ENCODE assay signal across 8 cellular contexts in the genomic region with DNA sequence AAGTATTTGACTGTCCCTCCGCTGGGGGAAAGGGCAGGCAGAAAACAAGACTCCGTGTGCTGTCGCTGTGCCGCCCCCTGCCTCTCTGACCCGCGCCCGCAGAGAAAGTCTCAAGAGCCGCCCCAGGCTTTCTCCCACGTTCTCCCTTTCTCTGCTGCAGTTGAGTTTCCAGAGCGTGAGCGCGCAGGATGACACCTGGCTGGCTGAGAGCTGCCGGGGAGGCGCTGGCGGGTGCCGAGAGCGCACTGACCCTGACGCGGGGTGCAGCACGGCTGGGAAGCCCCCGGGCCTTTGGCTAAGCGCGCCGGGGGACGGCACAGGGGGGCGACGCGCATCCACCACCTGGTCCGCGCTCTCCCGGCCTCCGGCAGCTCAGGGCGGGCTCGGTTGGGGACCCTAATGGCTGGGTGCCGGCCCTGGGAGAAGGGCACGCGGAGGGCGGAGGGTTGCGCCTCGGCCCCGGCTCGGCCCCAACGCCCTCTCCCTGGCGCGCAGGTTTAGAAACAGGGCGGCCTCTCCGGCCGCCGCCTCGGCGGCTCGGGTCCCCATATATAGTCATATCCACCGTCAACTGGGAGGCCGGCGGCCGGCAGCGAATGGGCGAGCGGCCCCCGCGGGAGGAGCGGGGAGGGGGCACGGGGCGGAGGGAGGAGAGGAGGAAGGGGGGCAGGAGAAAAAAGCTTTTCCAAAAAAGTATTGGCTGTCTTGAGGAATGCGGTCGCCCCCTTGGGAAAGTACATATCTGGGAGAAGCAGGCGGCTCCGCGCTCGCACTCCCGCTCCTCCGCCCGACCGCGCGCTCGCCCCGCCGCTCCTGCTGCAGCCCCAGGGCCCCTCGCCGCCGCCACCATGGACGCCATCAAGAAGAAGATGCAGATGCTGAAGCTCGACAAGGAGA. TPM values are rescaled to one million over a fixed set of nuclear protein-coding genes. Genes with fewer than 3 reads are reported as not detected.
DNase-seq lines count a peak whose midpoint lies in the region.

Gene TPM1 (plus strand): TSS at position 766 of the 897 bp plus-strand sequence. CDS start 83 bp downstream, at position 849.

- no peak within 1 kb of the TSS for H2AFZ ChIP-seq in Karpas-422 (ENCODE audit: low read length)
- peak within 1 kb of the TSS; percentile 93 for H2AFZ ChIP-seq in neuron (ENCODE audit: low read depth, low read length)

- H3K27me3 ChIP-seq in Karpas-422 (ENCODE audit: low read length) (no peaks in the 10 kb centered on the region), neuron (ENCODE audit: insufficient read depth, low read length) (peaks cover 19% of the 10 kb centered on the region)

- H3K4me3 Mint-ChIP-seq in activated naive CD4-positive, alpha-beta T cell treated with anti-CD3 and anti-CD28 coated beads, Interleukin-2, amount 50 U/mL, for 24 hours = peak within 1 kb of the TSS; percentile 83

- H3K27me3 Mint-ChIP-seq in activated naive CD4-positive, alpha-beta T cell treated with anti-CD3 and anti-CD28 coated beads, Interleukin-2, amount 50 U/mL, for 24 hours = peaks cover 48% of the 10 kb centered on the region

- H3K4me1 Mint-ChIP-seq in activated naive CD4-positive, alpha-beta T cell treated with anti-CD3 and anti-CD28 coated beads, Interleukin-2, amount 50 U/mL, for 24 hours = peaks cover 6% of the 10 kb centered on the region

- no peaks in the 10 kb centered on the region for H3K9me3 Mint-ChIP-seq in activated naive CD4-positive, alpha-beta T cell treated with anti-CD3 and anti-CD28 coated beads, Interleukin-2, amount 50 U/mL, for 24 hours

- H3K9me3 ChIP-seq in Karpas-422 (ENCODE audit: low read length) (no peaks in the 10 kb centered on the region), neuron (ENCODE audit: low read length) (no peaks in the 10 kb centered on the region)

- H3K27ac ChIP-seq in Karpas-422 (ENCODE audit: low read length) = no peak within 1 kb of the TSS

- H3K36me3 Mint-ChIP-seq in activated naive CD4-positive, alpha-beta T cell treated with anti-CD3 and anti-CD28 coated beads, Interleukin-2, amount 50 U/mL, for 24 hours = no peaks in the 10 kb centered on the region

- no peaks in the 10 kb centered on the region for H3K79me2 ChIP-seq in Karpas-422 (ENCODE audit: low read length)

- H3K27ac Mint-ChIP-seq in activated naive CD4-positive, alpha-beta T cell treated with anti-CD3 and anti-CD28 coated beads, Interleukin-2, amount 50 U/mL, for 24 hours = no peak within 1 kb of the TSS

- no peak within 1 kb of the TSS for H3K4me2 ChIP-seq in Karpas-422 (ENCODE audit: low read depth, low read length, poor library complexity, severe bottlenecking)

- DNase-seq in DMS114 treated with DMSO at 0.1 percent for 48 hours (lab: John Stamatoyannopoulos, UW; ENCODE audit: unreplicated experiment) = peak; percentile 23
- no peak for DNase-seq in Karpas-422
- no peak for DNase-seq in glomerular endothelial cell (ENCODE audit: extremely low read depth, low read depth, low spot score)
- no peak for DNase-seq in COLO829 (ENCODE audit: low spot score)
- DNase-seq in NCI-H2081 treated with DMSO at 0.1 percent for 48 hours (lab: John Stamatoyannopoulos, UW) = no peak
- no peak for DNase-seq in DMS153 (lab: John Stamatoyannopoulos, UW)

- no peak within 1 kb of the TSS for H3K9ac ChIP-seq in Karpas-422 (ENCODE audit: low read length)

- no peaks in the 10 kb centered on the region for H4K20me1 ChIP-seq in Karpas-422 (ENCODE audit: insufficient read depth, low read depth, low read length)

- H3K36me3 ChIP-seq in Karpas-422 (ENCODE audit: insufficient read depth, low read length) (no peaks in the 10 kb centered on the region), neuron (ENCODE audit: insufficient read depth, low read length) (peaks cover 14% of the 10 kb centered on the region)

- H3K4me3 ChIP-seq in Karpas-422 (ENCODE audit: low read length) (no peak within 1 kb of the TSS), neuron (ENCODE audit: low read length) (peak within 1 kb of the TSS; percentile 90)

- H3K4me1 ChIP-seq in Karpas-422 (ENCODE audit: low read length) (no peaks in the 10 kb centered on the region), neuron (ENCODE audit: insufficient read depth, low read length) (peaks cover 28% of the 10 kb centered on the region)

- H3K9me2 ChIP-seq in Karpas-422 (replicated peaks; ENCODE audit: insufficient read depth, low read length) = no peaks in the 10 kb centered on the region

RNA-seq across cellular contexts. Expression of gene TPM1, which starts in this region (rescaled TPM):
- 10.1 and 11.5 TPM in 2 replicates for total RNA-seq in Karpas-422 (2014; rRNA removed; shearing (Covaris generic); ENCODE audit: low replicate concordance)
- total RNA-seq in glomerular endothelial cell = 476 and 748 TPM in 2 replicates

Comparison
In these comparisons a context has a peak if more than half of its experiments do, and no peak if none do; other contexts are left out.
1. RNA of gene TPM1 (total RNA-seq): 476 to 748 TPM in glomerular endothelial cell; 10.1 to 11.5 TPM in Karpas-422; every median in the first group is over 10 times any median in the second.